22 cellular contexts compared by ENCODE assay signal in the genomic region with DNA sequence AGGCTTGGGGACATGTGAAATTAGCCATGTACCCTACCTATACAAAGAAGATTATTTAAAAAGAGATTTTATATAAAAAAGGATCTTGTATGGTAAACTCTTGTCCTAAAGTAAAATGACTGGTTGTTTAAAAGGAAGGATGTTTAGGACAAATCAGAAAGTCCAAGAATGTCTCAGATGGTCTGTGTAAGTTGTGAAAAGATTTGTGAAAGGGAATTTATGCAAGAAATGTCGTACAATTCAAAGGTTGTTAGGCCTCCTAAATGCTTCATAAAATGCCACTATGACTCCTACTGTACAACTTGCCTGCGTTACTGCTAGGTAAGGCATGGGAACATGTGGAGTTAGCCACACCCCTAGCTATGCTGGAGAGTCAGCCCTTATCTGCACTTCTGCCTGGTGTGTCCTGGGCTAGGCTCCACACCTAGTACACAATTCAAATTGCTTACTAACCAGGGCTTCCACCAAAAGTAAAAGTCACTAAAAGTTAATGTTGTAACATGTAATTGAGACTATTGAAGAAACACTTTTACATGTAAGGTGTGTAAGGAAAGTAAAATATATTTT.
"Had no signal": no experiment of that assay in that cellular context is flagged by ENCODE, and none has a peak within 500 bp of the region (broad histone marks: within the 10 kb centered on the region; RNA-seq: fewer than 3 reads in every experiment).

No MANE protein-coding gene starts in this region.

- H3K4me3 Mint-ChIP-seq: activated B cell treated with CpG ODN at 0.5 μM for 24 hours; activated CD4-positive, alpha-beta T cell treated with anti-CD3 and anti-CD28 coated beads, Interleukin-2, amount 10 ng/mL, durations not matched to agents 24 days and 14 days; activated naive CD4-positive, alpha-beta T cell treated with anti-CD3 and anti-CD28 coated beads for 36 hours; activated naive CD8-positive, alpha-beta T cell; activated T-cell treated with anti-CD3 and anti-CD28 coated beads, Interleukin-2, amount 50 U/mL, for 4 hours; T-cell had no signal

- H3K4me3 ChIP-seq: SK-N-MC had no signal

- ATAC-seq: activated T-cell treated with anti-CD3 and anti-CD28 coated beads, Interleukin-2, amount 50 U/mL, for 4 hours; T-cell had no signal

- H3K27ac ChIP-seq: SK-N-MC had no signal

- H3K4me1 Mint-ChIP-seq: activated B cell treated with CpG ODN at 0.5 μM for 24 hours; activated CD4-positive, alpha-beta T cell treated with anti-CD3 and anti-CD28 coated beads, Interleukin-2, amount 10 ng/mL, durations not matched to agents 24 days and 14 days; T-cell had no signal

- DNase-seq: activated B cell treated with CpG ODN at 0.5 μM for 24 hours; activated CD4-positive, alpha-beta T cell treated with anti-CD3 and anti-CD28 coated beads for 1 hour; activated CD4-positive, alpha-beta T cell treated with anti-CD3 and anti-CD28 coated beads, Interleukin-2, amount 10 ng/mL, durations not matched to agents 24 days and 14 days; activated CD4-positive, alpha-beta T cell treated with anti-CD3 and anti-CD28 coated beads, Interleukin-2, amount 50 U/mL, for 48 hours; activated CD8-positive, alpha-beta memory T cell treated with anti-CD3 and anti-CD28 coated beads for 24 hours; activated effector memory CD4-positive, alpha-beta T cell treated with anti-CD3 and anti-CD28 coated beads, Interleukin-2, amount 50 U/mL, for 16 hours; activated naive CD4-positive, alpha-beta T cell treated with anti-CD3 and anti-CD28 coated beads for 36 hours; activated T-cell treated with anti-CD3 and anti-CD28 coated beads, Interleukin-2, amount 50 U/mL, for 4 hours; anterior cingulate cortex; cerebellar nuclear complex; KG1; NCI-H1048; NCI-H146; NCI-H187 treated with DMSO at 0.1 percent for 48 hours; NCI-H2107; NCI-H446; NCI-H524; T-cell; T-helper 2 cell; T1000 had no signal

- H3K27me3 Mint-ChIP-seq: activated B cell treated with CpG ODN at 0.5 μM for 24 hours; activated naive CD8-positive, alpha-beta T cell; T-cell had no signal

- H3K27ac Mint-ChIP-seq: activated B cell treated with CpG ODN at 0.5 μM for 24 hours; activated CD4-positive, alpha-beta T cell treated with anti-CD3 and anti-CD28 coated beads, Interleukin-2, amount 10 ng/mL, durations not matched to agents 24 days and 14 days; activated naive CD4-positive, alpha-beta T cell treated with anti-CD3 and anti-CD28 coated beads for 36 hours; activated naive CD8-positive, alpha-beta T cell; T-cell had no signal
